In the genomic region with DNA sequence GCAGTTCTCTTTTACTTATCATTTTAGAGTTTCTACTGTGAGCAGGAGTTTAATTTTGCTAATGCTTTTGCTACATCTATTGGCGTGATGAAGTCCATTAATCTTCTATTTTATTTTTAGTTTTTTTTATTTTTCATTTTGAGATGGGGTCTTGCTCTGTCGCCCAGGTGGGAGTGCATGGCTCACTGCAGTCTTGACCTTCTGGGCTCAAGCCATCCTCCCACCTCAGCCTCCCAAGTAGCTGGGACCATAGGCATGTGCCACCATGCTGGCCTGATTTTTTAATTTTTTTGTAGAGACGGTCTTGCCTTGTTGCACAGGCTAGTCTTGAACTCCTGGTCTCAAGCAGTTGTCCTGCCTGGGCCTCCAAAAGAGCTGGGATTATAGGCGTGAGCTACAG, we compare ENCODE assay signal across 21 cellular contexts. TPM values are rescaled to one million over a fixed set of nuclear protein-coding genes. Genes with fewer than 3 reads are reported as not detected.
DNase-seq lines count a peak whose midpoint lies in the region; ATAC-seq, FAIRE-seq and TF ChIP-seq lines count a peak whose summit lies in the region.
"Had no signal": no experiment of that assay in that cellular context is flagged by ENCODE, and none has a peak within 500 bp of the region (broad histone marks: within the 10 kb centered on the region; RNA-seq: fewer than 3 reads in every experiment).

No MANE protein-coding gene starts in this region.

- H3K27ac Mint-ChIP-seq in activated naive CD8-positive, alpha-beta T cell = peak overlapping the region; percentile 16
- no peak overlapping the region for H3K27ac Mint-ChIP-seq in activated naive CD8-positive, alpha-beta T cell treated with anti-CD3 and anti-CD28 coated beads, Interleukin-2, amount 50 U/mL, for 24 hours
- 0 out of 7 replicates have a peak overlapping the region, but pooled peaks of 2 of the 3 experiments have one; percentile 35 to 36 for H3K27ac Mint-ChIP-seq in H9
- H3K27ac Mint-ChIP-seq in central memory CD8-positive, alpha-beta T cell (ENCODE audit: low read depth) = no peak overlapping the region
- H3K27ac Mint-ChIP-seq: GM23338 had no signal

- H4K20me1 ChIP-seq in H9 (ENCODE audit: control insufficient read depth, insufficient read depth, insufficient read length) = no peaks in the 10 kb centered on the region

- no peak for TF ChIP-seq CTCF in H9 (conservative IDR thresholded peaks at IDR 0.05)

- H3K27me3 ChIP-seq in H9 (ENCODE audit: insufficient read depth, low read length) (no peaks in the 10 kb centered on the region), trophoblast cell (ENCODE audit: insufficient read depth, low read length) (no peaks in the 10 kb centered on the region)
- H3K27me3 ChIP-seq: BLaER1 had no signal

- H2BK15ac ChIP-seq in H9 (ENCODE audit: low read depth, low read length) = no peak overlapping the region

- no peak overlapping the region for H3K23ac ChIP-seq in H9 (ENCODE audit: insufficient read length, low read depth, low read length)
- no peak overlapping the region for H3K23ac ChIP-seq in trophoblast cell (ENCODE audit: low read length)

- H3K9me3 ChIP-seq in H9 (ENCODE audit: control insufficient read depth, low read depth, low read length) (no peaks in the 10 kb centered on the region), trophoblast cell (ENCODE audit: insufficient read depth, low read depth, low read length) (no peaks in the 10 kb centered on the region)
- H3K9me3 ChIP-seq: BLaER1 had no signal

- no peaks in the 10 kb centered on the region for H3K9me3 Mint-ChIP-seq in activated naive CD8-positive, alpha-beta T cell (ENCODE audit: low read depth)
- no peaks in the 10 kb centered on the region for H3K9me3 Mint-ChIP-seq in activated naive CD8-positive, alpha-beta T cell treated with anti-CD3 and anti-CD28 coated beads, Interleukin-2, amount 50 U/mL, for 24 hours
- H3K9me3 Mint-ChIP-seq in H9 = no peaks in the 10 kb centered on the region
- no peaks in the 10 kb centered on the region for H3K9me3 Mint-ChIP-seq in central memory CD8-positive, alpha-beta T cell
- H3K9me3 Mint-ChIP-seq: CD14-positive monocyte; CD4-positive, alpha-beta memory T cell; GM23338 had no signal

- WGBS in H9 (ENCODE audit: extremely low coverage, insufficient read length, low lambda C conversion rate) = no CpG with 5 or more reads among the region's 4 CpGs
- no CpG with 5 or more reads among the region's 4 CpGs for WGBS in trophoblast cell (ENCODE audit: extremely low coverage, insufficient coverage, insufficient read length)

- no peak overlapping the region for H3K4ac ChIP-seq in H9 (ENCODE audit: low read depth, low read length)
- H3K4ac ChIP-seq in trophoblast cell (ENCODE audit: low read depth, low read length) = peak overlapping the region; percentile 75

- H2AFZ ChIP-seq in H9 (ENCODE audit: low read length) (no peak overlapping the region), trophoblast cell (ENCODE audit: insufficient read depth, low read length, poor library complexity) (no peak overlapping the region)
- H2AFZ ChIP-seq: GM23338 had no signal

- no peaks in the 10 kb centered on the region for H3K36me3 ChIP-seq in trophoblast cell (ENCODE audit: control insufficient read depth in 1 of 2, insufficient read depth in 2 of 2, low read length in 2 of 2)

- H2BK12ac ChIP-seq in H9 (ENCODE audit: insufficient read length, low read depth, low read length) (no peak overlapping the region), trophoblast cell (ENCODE audit: low read length) (no peak overlapping the region)

- no peak overlapping the region for H3K27ac ChIP-seq in H9 (ENCODE audit: insufficient read length, low read depth, low read length)
- H3K27ac ChIP-seq in trophoblast cell (ENCODE audit: low read depth, low read length) = no peak overlapping the region
- H3K27ac ChIP-seq: BLaER1 had no signal

- H3K4me2 ChIP-seq in H9 (ENCODE audit: insufficient read depth, insufficient read length, low read length) (no peak overlapping the region), trophoblast cell (ENCODE audit: low read length) (no peak overlapping the region)
- H3K4me2 ChIP-seq: BLaER1, GM23338 had no signal

- no peaks in the 10 kb centered on the region for H3K4me1 ChIP-seq in H9 (ENCODE audit: insufficient read depth, low read length)
- H3K4me1 ChIP-seq in trophoblast cell (ENCODE audit: control insufficient read depth in 1 of 2, insufficient read depth in 2 of 2, low read length in 2 of 2) = no peaks in the 10 kb centered on the region

- H4K8ac ChIP-seq in H9 (replicated peaks; ENCODE audit: insufficient read length, low read depth, low read length) (no peak overlapping the region), trophoblast cell (ENCODE audit: low read depth, low read length) (no peak overlapping the region)

- peaks cover 41% of the 10 kb centered on the region for H3K79me2 ChIP-seq in H9 (ENCODE audit: insufficient read depth, low read length)
- H3K79me2 ChIP-seq in trophoblast cell (ENCODE audit: control insufficient read depth, insufficient read depth, low read length, poor library complexity) = peaks cover 3% of the 10 kb centered on the region

- H4K91ac ChIP-seq in H9 (ENCODE audit: insufficient read length, low read depth, low read length) = no peak overlapping the region
- H4K91ac ChIP-seq in trophoblast cell (ENCODE audit: low read depth, low read length) = no peak overlapping the region

- no peak overlapping the region for H2BK20ac ChIP-seq in H9 (ENCODE audit: low read depth, low read length, poor library complexity, severe bottlenecking)

- no peak for FAIRE-seq in frontal cortex (lab: Jason Lieb, UNC)
- FAIRE-seq: GM12878, H54 had no signal

- H3K79me1 ChIP-seq in H9 (ENCODE audit: insufficient read depth, low read depth, low read length, poor library complexity, severe bottlenecking) (peaks cover 4% of the 10 kb centered on the region), trophoblast cell (ENCODE audit: low read length) (no peaks in the 10 kb centered on the region)

- no peak overlapping the region for H3T11ph ChIP-seq in H9 (ENCODE audit: low read length)

- no peak overlapping the region for H3K18ac ChIP-seq in H9 (ENCODE audit: insufficient read length, low read depth, low read length)
- no peak overlapping the region for H3K18ac ChIP-seq in trophoblast cell (ENCODE audit: low read length)

- no peak overlapping the region for H2BK120ac ChIP-seq in H9 (ENCODE audit: low read depth, low read length, poor library complexity, severe bottlenecking)
- no peak overlapping the region for H2BK120ac ChIP-seq in trophoblast cell (ENCODE audit: insufficient read depth, low read length, poor library complexity)

- H3K36me3 Mint-ChIP-seq in activated naive CD8-positive, alpha-beta T cell = no peaks in the 10 kb centered on the region
- peaks cover 17% of the 10 kb centered on the region for H3K36me3 Mint-ChIP-seq in activated naive CD8-positive, alpha-beta T cell treated with anti-CD3 and anti-CD28 coated beads, Interleukin-2, amount 50 U/mL, for 24 hours (ENCODE audit: low read depth)
- H3K36me3 Mint-ChIP-seq in H9 (ENCODE audit: insufficient read depth in 1 of 3, low read depth in 3 of 3) = peaks cover 3 to 37% (median 11%) of the 10 kb centered on the region in 3 experiments; a peak in 5 of 7 replicates
- H3K36me3 Mint-ChIP-seq in central memory CD8-positive, alpha-beta T cell (ENCODE audit: insufficient read depth) = peaks cover 13% of the 10 kb centered on the region

- H3K27me3 Mint-ChIP-seq in activated naive CD8-positive, alpha-beta T cell = no peaks in the 10 kb centered on the region
- H3K27me3 Mint-ChIP-seq in activated naive CD8-positive, alpha-beta T cell treated with anti-CD3 and anti-CD28 coated beads, Interleukin-2, amount 50 U/mL, for 24 hours = no peaks in the 10 kb centered on the region
- no peaks in the 10 kb centered on the region for H3K27me3 Mint-ChIP-seq in H9 (ENCODE audit: low read depth)
- no peaks in the 10 kb centered on the region for H3K27me3 Mint-ChIP-seq in central memory CD8-positive, alpha-beta T cell
- H3K27me3 Mint-ChIP-seq: CD4-positive, alpha-beta memory T cell had no signal

- no peak for DNase-seq in activated naive CD8-positive, alpha-beta T cell treated with anti-CD3 and anti-CD28 coated beads, Interleukin-2, amount 50 U/mL, for 24 hours
- DNase-seq in H9 = no peak
- no peak for DNase-seq in central memory CD8-positive, alpha-beta T cell (ENCODE audit: low spot score in 2 of 2)
- DNase-seq in trophoblast cell = no peak
- DNase-seq in frontal cortex (ENCODE audit: low spot score in 2 of 2) = no peak
- DNase-seq in SHP77 treated with DMSO at 0.1 percent for 48 hours (lab: John Stamatoyannopoulos, UW) = no peak
- DNase-seq: 8988T; Calu3; CD4-positive, alpha-beta memory T cell; DMS 273 treated with DMSO at 0.1 percent for 48 hours; DMS53; DND-41; EL had no signal

- no peak overlapping the region for H3K9ac ChIP-seq in H9 (ENCODE audit: extremely low read depth, insufficient read length, low read length)
- H3K9ac ChIP-seq in trophoblast cell (ENCODE audit: low read length) = no peak overlapping the region
- H3K9ac ChIP-seq: BLaER1 had no signal

- H3K4me3 Mint-ChIP-seq in activated naive CD8-positive, alpha-beta T cell = no peak overlapping the region
- H3K4me3 Mint-ChIP-seq in activated naive CD8-positive, alpha-beta T cell treated with anti-CD3 and anti-CD28 coated beads, Interleukin-2, amount 50 U/mL, for 24 hours = no peak overlapping the region
- H3K4me3 Mint-ChIP-seq in H9 = no peak overlapping the region
- peak overlapping the region; percentile 44 for H3K4me3 Mint-ChIP-seq in central memory CD8-positive, alpha-beta T cell
- H3K4me3 Mint-ChIP-seq: CD14-positive monocyte, GM23338 had no signal

- H4K5ac ChIP-seq in H9 (ENCODE audit: insufficient read length, low read depth, low read length) = no peak overlapping the region

- no peak overlapping the region for H2BK5ac ChIP-seq in H9 (ENCODE audit: insufficient read length, low read length)
- no peak overlapping the region for H2BK5ac ChIP-seq in trophoblast cell (ENCODE audit: low read depth, low read length, poor library complexity)

- H2AK5ac ChIP-seq in H9 (ENCODE audit: insufficient read length, low read length) (no peak overlapping the region), trophoblast cell (ENCODE audit: low read length) (no peak overlapping the region)

- no peaks in the 10 kb centered on the region for H3K23me2 ChIP-seq in H9 (ENCODE audit: insufficient read length, low read depth, low read length, poor library complexity, severe bottlenecking)

- H3K4me1 Mint-ChIP-seq in activated naive CD8-positive, alpha-beta T cell (ENCODE audit: low read depth) = peaks cover 51% of the 10 kb centered on the region
- H3K4me1 Mint-ChIP-seq in activated naive CD8-positive, alpha-beta T cell treated with anti-CD3 and anti-CD28 coated beads, Interleukin-2, amount 50 U/mL, for 24 hours = peaks cover 45% of the 10 kb centered on the region
- peaks cover 9 to 10% of the 10 kb centered on the region in 2 experiments; a peak in 3 of 4 replicates for H3K4me1 Mint-ChIP-seq in H9
- H3K4me1 Mint-ChIP-seq in central memory CD8-positive, alpha-beta T cell = peaks cover 31% of the 10 kb centered on the region

- no peak for ATAC-seq in activated naive CD8-positive, alpha-beta T cell treated with anti-CD3 and anti-CD28 coated beads, Interleukin-2, amount 50 U/mL, for 24 hours
- no peak for ATAC-seq in central memory CD8-positive, alpha-beta T cell (replicated peaks; ENCODE audit: extremely low read depth, poor library complexity, severe bottlenecking)
- no peak for ATAC-seq in GM21515 (IDR thresholded peaks at IDR 0.05; ENCODE audit: unreplicated experiment)
- ATAC-seq: GM12878, GM23338, HCT116 had no signal

- H3K14ac ChIP-seq in H9 (ENCODE audit: insufficient read depth, low read length) (no peak overlapping the region), trophoblast cell (ENCODE audit: low read length) (no peak overlapping the region)

- H3K56ac ChIP-seq in H9 (ENCODE audit: insufficient read length, low read depth, low read length) = no peak overlapping the region

- H4K12ac ChIP-seq in trophoblast cell (ENCODE audit: low read depth, low read length) = no peak overlapping the region

- H3K4me3 ChIP-seq in trophoblast cell (ENCODE audit: low read depth, low read length) = no peak overlapping the region
- H3K4me3 ChIP-seq: BLaER1, GM12878, GM23338 had no signal

RNA-seq across cellular contexts. Expression of a gene that starts 9.4 kb away (rescaled TPM):
- total RNA-seq in H9 (2021) = 66.8 and 70.8 TPM in 2 replicates
- 10.5 and 12.0 TPM in 2 replicates for polyA plus RNA-seq in trophoblast cell (2013)
- 46.1 TPM for total RNA-seq in frontal cortex

Comparison
In these comparisons a context has a peak if more than half of its experiments do, and no peak if none do; other contexts are left out.
1. H3K27ac Mint-ChIP-seq: peak in activated naive CD8-positive, alpha-beta T cell (single experiment) and H9 (2 of 3); none in activated naive CD8-positive, alpha-beta T cell treated with anti-CD3 and anti-CD28 coated beads, Interleukin-2, amount 50 U/mL, for 24 hours (single experiment) and central memory CD8-positive, alpha-beta T cell (single experiment).